7 cellular contexts compared by ENCODE assay signal in the genomic region with DNA sequence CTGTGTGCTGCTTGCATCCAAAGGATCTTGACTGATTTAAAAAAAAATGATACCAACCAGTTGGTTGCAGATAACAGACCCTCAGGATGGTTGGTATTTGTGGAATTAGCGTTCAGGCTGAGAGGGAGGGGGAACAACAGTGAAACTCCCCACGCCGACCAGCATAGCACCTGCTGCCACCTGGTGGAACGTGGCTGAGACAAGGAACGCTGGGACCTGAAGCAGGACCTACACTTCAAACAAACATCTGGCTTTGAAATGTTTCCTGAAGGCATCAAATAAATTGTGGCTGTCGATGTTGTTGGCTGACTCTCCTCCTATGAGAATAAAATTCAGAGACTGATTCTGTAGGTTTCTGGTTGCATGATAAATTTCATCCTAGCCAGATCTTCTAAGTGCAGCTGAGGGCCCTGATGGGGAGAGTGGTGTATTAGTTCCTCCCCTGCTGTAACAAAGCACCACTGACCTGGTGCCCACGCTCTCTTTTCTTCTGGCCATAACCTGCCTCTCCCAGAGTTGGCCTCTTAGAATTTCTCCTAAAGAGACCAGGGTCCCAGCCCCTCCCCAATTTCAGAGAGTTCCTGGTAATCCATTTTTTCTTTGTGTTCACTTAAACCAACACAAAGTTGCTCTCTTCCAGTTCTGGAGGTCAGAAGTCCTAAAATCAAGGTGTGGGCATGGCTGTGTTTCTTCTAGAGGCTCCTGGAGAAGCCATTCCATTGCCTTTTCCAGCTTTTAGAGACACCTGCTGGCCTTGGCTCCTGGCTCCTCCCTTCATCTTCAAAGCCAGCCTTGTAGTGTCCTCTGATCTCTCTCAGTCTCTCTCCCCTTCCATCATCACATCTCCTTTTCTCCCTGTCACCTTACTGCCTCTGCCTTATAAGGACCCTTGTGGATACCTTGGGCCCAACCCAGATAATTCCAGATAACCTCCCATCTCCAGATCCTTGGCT. TPM values are rescaled to one million over a fixed set of nuclear protein-coding genes. Genes with fewer than 3 reads are reported as not detected.
DNase-seq lines count a peak whose midpoint lies in the region; ATAC-seq and TF ChIP-seq lines count a peak whose summit lies in the region.

No MANE protein-coding gene starts in this region.

- peak; percentile 63 to 77 for ATAC-seq in upper lobe of left lung (ENCODE audit: low FRiP score in 2 of 2)
- ATAC-seq in GM19035 (IDR thresholded peaks at IDR 0.05; ENCODE audit: unreplicated experiment), result no peak

- no peak for TF ChIP-seq POLR2A in upper lobe of left lung (IDR thresholded peaks at IDR 0.05)

- TF ChIP-seq CTCF in LNCAP (IDR thresholded peaks at IDR 0.05), result peak; percentile 90
- peak in 54 of 56 donors; percentile 33 to 76 (median 60) for TF ChIP-seq CTCF in dorsolateral prefrontal cortex (IDR thresholded peaks at IDR 0.05 in 54 of 56, conservative IDR thresholded peaks at IDR 0.05 in 2 of 56; ENCODE audit: low read depth in 1 of 56, partially characterized antibody in 56 of 56)
- TF ChIP-seq CTCF in upper lobe of left lung (IDR thresholded peaks at IDR 0.05), result peak; percentile 53 to 63 (median 56)

- H3K4me3 ChIP-seq in dorsolateral prefrontal cortex (peak overlapping the region in 3 of 59 donors; percentile 2 to 29 (median 13)), upper lobe of left lung (no peak overlapping the region)

- WGBS in upper lobe of left lung, 2 donors, result 14 to 17% methylated on average over 7 of the region's 7 CpGs

- DNase-seq in GM03348 (ENCODE audit: low spot score), result peak; percentile 35
- DNase-seq in activated CD4-positive, alpha-beta T cell treated with anti-CD3 and anti-CD28 coated beads for 1 hour, result peak; percentile 26
- DNase-seq in dorsolateral prefrontal cortex, result peak in 4 of 10 donors; percentile 39 to 72 (median 55)
- peak; percentile 14 for DNase-seq in midbrain (lab: John Stamatoyannopoulos, UW)
- peak in 1 of 2 donors; percentile 51 for DNase-seq in upper lobe of left lung

- intact Hi-C loops in dorsolateral prefrontal cortex (cut with DNase I), result no loop called here

- no peak for TF ChIP-seq EP300 in upper lobe of left lung (IDR thresholded peaks at IDR 0.05)

- H3K27ac ChIP-seq in dorsolateral prefrontal cortex (no peak overlapping the region), upper lobe of left lung (no peak overlapping the region)

- peaks cover 0 to 8% (median under 1%) of the 10 kb centered on the region in 4 donors for H3K36me3 ChIP-seq in upper lobe of left lung

- H3K4me1 ChIP-seq in upper lobe of left lung, result peaks cover 2 to 12% (median 4%) of the 10 kb centered on the region in 4 donors

- H3K27me3 ChIP-seq in dorsolateral prefrontal cortex, result no peaks in the 10 kb centered on the region
- H3K27me3 ChIP-seq in upper lobe of left lung, result no peaks in the 10 kb centered on the region

- H3K9me3 ChIP-seq in upper lobe of left lung, result no peaks in the 10 kb centered on the region

RNA-seq across cellular contexts. Expression of gene APOL2, which starts 17.3 kb away (rescaled TPM):
- total RNA-seq in dorsolateral prefrontal cortex (100 to 1,000 TPM in 62 of 120 experiments, 10 to 100 TPM in 58; 41.2 to 167 (median 101) TPM), upper lobe of left lung (10 to 100 TPM; 32.8 to 76.5 (median 52.6) TPM)

RNA-seq across cellular contexts. Expression of gene APOL4, which starts 20.5 kb away (rescaled TPM):
- total RNA-seq in dorsolateral prefrontal cortex (10 to 100 TPM in 7 of 120 experiments, 1 to 10 TPM in 68, under 1 TPM in 42, not detected in 3; 0.15 to 24.1 (median 1.5) TPM), upper lobe of left lung (10 to 100 TPM in 3 of 6 donors, 1 to 10 TPM in 3; 5.4 to 24.7 (median 10.2) TPM)

RNA-seq across cellular contexts. Expression of gene APOL1, which starts 30.9 kb away (rescaled TPM):
- total RNA-seq in dorsolateral prefrontal cortex (10 to 100 TPM in 24 of 120 experiments, 1 to 10 TPM in 96; 2.7 to 21.4 (median 7.3) TPM), upper lobe of left lung (10 to 100 TPM; 31.9 to 90.5 (median 52.0) TPM)
